ENCODE assay signal across 16 cellular contexts in genomic region chr20:21705466-21706344, GRCh38. TPM values are rescaled to one million over a fixed set of nuclear protein-coding genes. Genes with fewer than 3 reads are reported as not detected.
DNase-seq lines count a peak whose midpoint lies in the region; ATAC-seq, FAIRE-seq and TF ChIP-seq lines count a peak whose summit lies in the region.
"Had no signal": no experiment of that assay in that cellular context is flagged by ENCODE, and none has a peak within 500 bp of the region (broad histone marks: within the 10 kb centered on the region; RNA-seq: fewer than 3 reads in every experiment).

TSS of gene PAX1 (plus strand) at chr20:21705664. CDS start at chr20:21705713, 49 bp downstream.

- H3K4me1 Mint-ChIP-seq in naive thymus-derived CD4-positive, alpha-beta T cell: peaks cover 0 to 19% (median 5%) of the 10 kb centered on the region in 7 donors
- H3K4me1 Mint-ChIP-seq: IgD-negative memory B cell had no signal

- H3K27me3 Mint-ChIP-seq in naive thymus-derived CD4-positive, alpha-beta T cell: peaks cover 60 to 89% (median 70%) of the 10 kb centered on the region in 5 donors

- peak within 1 kb of the TSS in 1 of 9 donors; percentile 77 for H3K27ac Mint-ChIP-seq in naive thymus-derived CD4-positive, alpha-beta T cell
- H3K27ac Mint-ChIP-seq: IgD-negative memory B cell had no signal

- peak; percentile 49 for ATAC-seq in esophagus mucosa
- peak in 3 of 4 donors; percentile 38 to 67 (median 59) for ATAC-seq in pancreas
- no peak for ATAC-seq in naive thymus-derived CD4-positive, alpha-beta T cell

- CTCF ChIA-PET in naive thymus-derived CD4-positive, alpha-beta T cell (lab: Charles Lee): no interaction called here

- peak; percentile 54 for TF ChIP-seq CTCF in LNCAP (IDR thresholded peaks at IDR 0.05)
- TF ChIP-seq CTCF in pancreas (IDR thresholded peaks at IDR 0.05): no peak

- peaks cover 0 to 3% (median 0%) of the 10 kb centered on the region in 5 donors for H3K36me3 Mint-ChIP-seq in naive thymus-derived CD4-positive, alpha-beta T cell
- H3K36me3 Mint-ChIP-seq: IgD-negative memory B cell had no signal

- FAIRE-seq in pancreas (lab: Jason Lieb, UNC): no peak
- FAIRE-seq: D721Med, endometrium, GM18507 had no signal

- H3K27me3 ChIP-seq in pancreas: peaks cover 0 to 63% (median 3%) of the 10 kb centered on the region in 4 donors
- peaks cover 0 to 9% of the 10 kb centered on the region in 2 donors for H3K27me3 ChIP-seq in naive thymus-derived CD4-positive, alpha-beta T cell (ENCODE audit: control insufficient read depth in 2 of 2, insufficient read depth in 2 of 2, low read length in 2 of 2)

- no peak within 1 kb of the TSS for H3K27ac ChIP-seq in pancreas
- no peak within 1 kb of the TSS for H3K27ac ChIP-seq in naive thymus-derived CD4-positive, alpha-beta T cell (ENCODE audit: low read depth, low read length)
- H3K27ac ChIP-seq: neutrophil, thoracic aorta had no signal

- POLR2A ChIA-PET in naive thymus-derived CD4-positive, alpha-beta T cell (lab: Charles Lee): no interaction called here

- H3K4me3 ChIP-seq in pancreas: no peak within 1 kb of the TSS
- no peak within 1 kb of the TSS for H3K4me3 ChIP-seq in naive thymus-derived CD4-positive, alpha-beta T cell (ENCODE audit: low read length)
- H3K4me3 ChIP-seq: thoracic aorta had no signal

- WGBS in pancreas, 2 donors: 1% methylated on average over 56 to 80 of the region's 80 CpGs

- no peaks in the 10 kb centered on the region for H3K9me3 ChIP-seq in pancreas
- no peaks in the 10 kb centered on the region for H3K9me3 ChIP-seq in naive thymus-derived CD4-positive, alpha-beta T cell (ENCODE audit: control insufficient read depth in 2 of 3, low read length in 3 of 3)
- H3K9me3 ChIP-seq: neutrophil, thoracic aorta had no signal

- H3K4me1 ChIP-seq in pancreas: no peaks in the 10 kb centered on the region
- no peaks in the 10 kb centered on the region for H3K4me1 ChIP-seq in naive thymus-derived CD4-positive, alpha-beta T cell (ENCODE audit: control insufficient read depth in 2 of 2, insufficient read depth in 2 of 2, low read length in 2 of 2)

- intact Hi-C loops in pancreas (cut with DNase I): no loop called here
- intact Hi-C loops in naive thymus-derived CD4-positive, alpha-beta T cell (cut with micrococcal nuclease): loop anchor here in 1 of 2 donors (2.0 to 10.0 kb wide), 3 partner anchors 193 to 1341 kb away; partner anchors contain the start of genes FOXA2 and INSM1

- DNase-seq in GM03348 (ENCODE audit: low spot score): peak; percentile 31
- peak in 1 of 6 donors; percentile 71 for DNase-seq in pancreas
- no peak for DNase-seq in NCI-H2171 (lab: John Stamatoyannopoulos, UW)
- no peak for DNase-seq in naive thymus-derived CD4-positive, alpha-beta T cell
- no peak for DNase-seq in ecto neural progenitor cell (ENCODE audit: low spot score)
- no peak for DNase-seq in NCI-H146 (lab: John Stamatoyannopoulos, UW)
- DNase-seq: NCI-H510A had no signal

- H3K4me3 Mint-ChIP-seq in naive thymus-derived CD4-positive, alpha-beta T cell: peak within 1 kb of the TSS in 2 of 10 donors; percentile 30 to 35

- no peaks in the 10 kb centered on the region for H3K36me3 ChIP-seq in pancreas
- H3K36me3 ChIP-seq in naive thymus-derived CD4-positive, alpha-beta T cell (ENCODE audit: control insufficient read depth in 2 of 3, insufficient read depth in 3 of 3, low read length in 3 of 3): no peaks in the 10 kb centered on the region
- H3K36me3 ChIP-seq: neutrophil, thoracic aorta had no signal

- peaks cover 0 to 4% (median 0%) of the 10 kb centered on the region in 11 donors for H3K9me3 Mint-ChIP-seq in naive thymus-derived CD4-positive, alpha-beta T cell

RNA-seq across cellular contexts. Expression of gene PAX1, which starts in this region (rescaled TPM):
- total RNA-seq in esophagus mucosa (not detected), pancreas (not detected)
- not detected for polyA plus RNA-seq in pancreas
- not detected for total RNA-seq in naive thymus-derived CD4-positive, alpha-beta T cell
- polyA plus RNA-seq in naive thymus-derived CD4-positive, alpha-beta T cell: not detected
- total RNA-seq: activated CD8-positive, alpha-beta memory T cell treated with anti-CD3 and anti-CD28 coated beads for 36 hours; thoracic aorta had no signal
- polyA plus RNA-seq: IgD-negative memory B cell had no signal

Comparison
In these comparisons a context has a peak if more than half of its experiments do, and no peak if none do; other contexts are left out.
1. Peak in ATAC-seq in esophagus mucosa; RNA of the gene not detected or under 1 TPM.
2. Peak in ATAC-seq in pancreas; RNA of the gene not detected or under 1 TPM.